1 cellular context compared by ENCODE assay signal in genomic region chr17:82780981-82781893, GRCh38.
TF ChIP-seq lines count a peak whose summit lies in the region.

No MANE protein-coding gene starts in this region.

TF ChIP-seq in GM23338, 12 proteins besides CTCF, POLR2A, EP300 and RAD21 (continued from another document):
- no peak for TF ChIP-seq STAT1 (IDR thresholded peaks at IDR 0.05; ENCODE audit: unreplicated experiment)
- no peak for TF ChIP-seq ZNF331 (CRISPR knock-in tag; IDR thresholded peaks at IDR 0.05; ENCODE audit: low read depth)
- TF ChIP-seq ZNF114 (CRISPR knock-in tag; IDR thresholded peaks at IDR 0.05): no peak
- TF ChIP-seq CREB1 (CRISPR knock-in tag; IDR thresholded peaks at IDR 0.05; ENCODE audit: low read depth): no peak
